ENCODE assay signal across 22 cellular contexts in genomic region chr6:165967768-165968408, GRCh38.
DNase-seq lines count a peak whose midpoint lies in the region; ATAC-seq and TF ChIP-seq lines count a peak whose summit lies in the region.
"Had no signal": no experiment of that assay in that cellular context is flagged by ENCODE, and none has a peak within 500 bp of the region (broad histone marks: within the 10 kb centered on the region; RNA-seq: fewer than 3 reads in every experiment).

No MANE protein-coding gene starts in this region.

- H3K9me3 Mint-ChIP-seq in type B pancreatic cell, result no peaks in the 10 kb centered on the region
- H3K9me3 Mint-ChIP-seq: activated T-cell treated with anti-CD3 and anti-CD28 coated beads, Interleukin-2, amount 50 U/mL, for 24 hours; naive thymus-derived CD8-positive, alpha-beta T cell had no signal

- H3K27ac Mint-ChIP-seq in type B pancreatic cell, result no peak overlapping the region
- H3K27ac Mint-ChIP-seq: activated T-cell treated with anti-CD3 and anti-CD28 coated beads, Interleukin-2, amount 50 U/mL, for 24 hours; naive thymus-derived CD8-positive, alpha-beta T cell had no signal

- no peak overlapping the region for H3K4me3 Mint-ChIP-seq in type B pancreatic cell
- H3K4me3 Mint-ChIP-seq: activated T-cell treated with anti-CD3 and anti-CD28 coated beads, Interleukin-2, amount 50 U/mL, for 24 hours; naive thymus-derived CD8-positive, alpha-beta T cell had no signal

- peak; percentile 86 for ATAC-seq in GM19452 (IDR thresholded peaks at IDR 0.05; ENCODE audit: unreplicated experiment)
- peak; percentile 53 for ATAC-seq in HG03520 (IDR thresholded peaks at IDR 0.05; ENCODE audit: unreplicated experiment)
- no peak for ATAC-seq in GM18517 (IDR thresholded peaks at IDR 0.05; ENCODE audit: unreplicated experiment)
- ATAC-seq: gastroesophageal sphincter; naive thymus-derived CD8-positive, alpha-beta T cell had no signal

- no peak for TF ChIP-seq CTCF in type B pancreatic cell (conservative IDR thresholded peaks at IDR 0.05)

- H3K27me3 Mint-ChIP-seq in type B pancreatic cell, result peaks cover 27% of the 10 kb centered on the region
- H3K27me3 Mint-ChIP-seq: activated T-cell treated with anti-CD3 and anti-CD28 coated beads, Interleukin-2, amount 50 U/mL, for 24 hours had no signal

- DNase-seq in DMS53 treated with DMSO at 0.1 percent for 48 hours (lab: John Stamatoyannopoulos, UW; ENCODE audit: unreplicated experiment), result peak; percentile 3
- DNase-seq in kidney glomerular epithelial cell (lab: John Stamatoyannopoulos, UW), result peak; percentile 67
- no peak for DNase-seq in type B pancreatic cell (ENCODE audit: extremely low spot score, unreplicated experiment)
- no peak for DNase-seq in effector CD8-positive, alpha-beta T cell (lab: John Stamatoyannopoulos, UW)
- DNase-seq in activated CD8-positive, alpha-beta memory T cell treated with anti-CD3 and anti-CD28 coated beads, Interleukin-2, amount 50 U/mL, for 4 hours, result no peak
- DNase-seq: activated T-cell treated with anti-CD3 and anti-CD28 coated beads, Interleukin-2, amount 50 U/mL, for 24 hours; midbrain; naive thymus-derived CD8-positive, alpha-beta T cell; NCI-H1694; NCI-H2171; NCI-H524 treated with DMSO at 0.1 percent for 48 hours; NK-92 treated with Interleukin-12 subunit alpha and Interleukin-12 subunit beta, amount 100 ng/mL, for 24 hours; occipital lobe; PC-9; SJCRH30; stimulated activated CD4-positive, alpha-beta T cell treated with anti-CD3 and anti-CD28 coated beads, Interleukin-4, amount 100 ng/mL, for 1 hour; stimulated activated naive CD4-positive, alpha-beta T cell; T-helper 1 cell had no signal

- H3K36me3 Mint-ChIP-seq in type B pancreatic cell, result no peaks in the 10 kb centered on the region
- H3K36me3 Mint-ChIP-seq: naive thymus-derived CD8-positive, alpha-beta T cell had no signal

- no peaks in the 10 kb centered on the region for H3K4me1 Mint-ChIP-seq in type B pancreatic cell (ENCODE audit: unreplicated experiment)
- H3K4me1 Mint-ChIP-seq: naive thymus-derived CD8-positive, alpha-beta T cell had no signal

Comparison
In these comparisons a context has a peak if more than half of its experiments do, and no peak if none do; other contexts are left out.
1. DNase-seq: peak in DMS53 treated with DMSO at 0.1 percent for 48 hours (single experiment) and kidney glomerular epithelial cell (single experiment); none in type B pancreatic cell (single experiment), effector CD8-positive, alpha-beta T cell (single experiment) and activated CD8-positive, alpha-beta memory T cell treated with anti-CD3 and anti-CD28 coated beads, Interleukin-2, amount 50 U/mL, for 4 hours (single experiment).